In the genomic region with DNA sequence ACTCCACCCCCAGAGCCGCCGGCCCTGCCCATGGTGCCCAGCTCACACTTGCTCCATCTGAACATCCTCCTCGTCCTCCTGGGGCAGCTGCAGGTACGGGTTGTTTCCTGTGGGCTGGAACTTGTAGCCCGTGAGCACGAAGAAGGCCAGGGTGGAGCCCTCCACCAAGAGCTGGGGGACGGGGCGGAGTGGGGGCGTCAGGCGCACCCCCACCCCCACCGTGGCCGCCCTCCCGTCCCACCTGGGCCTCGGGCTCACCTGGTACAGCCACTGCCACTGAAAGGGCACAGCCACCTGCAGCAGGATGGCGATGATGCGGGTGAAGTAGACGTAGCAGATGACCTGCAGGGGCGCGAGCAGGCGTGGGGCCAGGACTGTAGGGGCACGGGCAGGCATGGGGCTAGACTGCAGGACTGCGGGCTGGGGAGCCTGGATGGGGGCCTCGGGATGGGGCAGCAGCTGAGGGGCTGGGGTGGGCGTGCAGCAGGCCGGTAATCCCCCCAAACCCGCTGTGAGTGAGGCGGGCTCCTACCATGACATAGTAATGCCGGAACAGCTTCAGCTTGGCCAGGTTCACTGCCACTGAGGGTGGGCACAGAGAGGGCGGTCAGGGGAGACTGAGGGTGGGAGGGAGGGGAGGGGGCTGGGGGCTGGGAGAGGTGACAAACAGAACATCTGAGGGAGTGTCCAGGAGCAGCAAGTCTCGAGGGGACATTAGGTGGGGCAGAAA, we compare ENCODE assay signal across 12 cellular contexts. TPM values are rescaled to one million over a fixed set of nuclear protein-coding genes. Genes with fewer than 3 reads are reported as not detected.
"Had no signal": no experiment of that assay in that cellular context is flagged by ENCODE, and none has a peak within 500 bp of the region (broad histone marks: within the 10 kb centered on the region; RNA-seq: fewer than 3 reads in every experiment).

No MANE protein-coding gene starts in this region.

- H3K27me3 ChIP-seq: adrenal gland, neural progenitor cell, testis, uterus had no signal

- H3K4me1 ChIP-seq: uterus had no signal

- H3K79me2 ChIP-seq: parathyroid adenoma had no signal

- H3K4me3 ChIP-seq: coronary artery, neural progenitor cell, uterus had no signal

- H3K9me3 ChIP-seq: adrenal gland, lower lobe of right lung, testis, uterus had no signal

- H2AFZ ChIP-seq: neural progenitor cell, parathyroid adenoma had no signal

- H3K4me2 ChIP-seq: neural progenitor cell had no signal

- DNase-seq: activated B cell treated with CpG ODN at 0.5 μM for 24 hours; activated effector memory CD4-positive, alpha-beta T cell treated with Interleukin-2 at 50 U/mL for 16 hours; activated T-cell treated with anti-CD3 and anti-CD28 coated beads, Interleukin-2, amount 50 U/mL, for 4 hours; stimulated activated naive B cell treated with anti-CD40 and anti-IgM and Interleukin-4, amounts not matched to agents 10 μg/mL and 1 μg/mL and 100 μg/mL, for 72 hours had no signal

- H3K9ac ChIP-seq: neural progenitor cell, parathyroid adenoma had no signal

- H3K36me3 ChIP-seq: neural progenitor cell, uterus had no signal

- H3K27ac ChIP-seq: neural progenitor cell, parathyroid adenoma, testis, uterus had no signal

RNA-seq across cellular contexts. Expression of gene SH2D3A, which starts 36.1 kb away (rescaled TPM):
- total RNA-seq: skeletal muscle tissue had no signal
